Comparison of ENCODE assay signal across 34 cellular contexts in the genomic region with DNA sequence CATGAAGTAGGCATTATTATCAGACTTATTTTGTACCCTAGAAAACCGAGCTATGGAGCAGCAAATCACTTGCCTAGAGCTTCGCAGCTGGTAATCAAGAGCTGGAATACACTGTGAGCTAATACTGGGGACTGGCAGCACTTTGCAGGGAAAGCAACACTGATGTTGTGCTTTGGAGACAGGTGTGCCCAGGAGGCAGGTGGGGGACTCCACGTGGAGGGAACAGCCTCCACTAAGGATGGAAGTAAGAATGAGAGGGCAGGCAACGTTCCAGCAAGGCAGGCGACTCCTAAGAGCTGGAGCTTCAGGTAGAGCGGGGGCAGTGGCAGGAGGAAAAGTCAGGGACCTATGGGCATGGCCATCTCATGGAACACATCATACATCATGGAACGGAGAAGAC.
"Had no signal": no experiment of that assay in that cellular context is flagged by ENCODE, and none has a peak within 500 bp of the region (broad histone marks: within the 10 kb centered on the region; RNA-seq: fewer than 3 reads in every experiment).

No MANE protein-coding gene starts in this region.

- H3K36me3 ChIP-seq: adrenal gland, brain microvascular endothelial cell had no signal

- ATAC-seq: activated CD8-positive, alpha-beta T cell treated with anti-CD3 and anti-CD28 coated beads for 36 hours; activated naive CD4-positive, alpha-beta T cell treated with anti-CD3 and anti-CD28 coated beads, Interleukin-2, amount 50 U/mL, for 72 hours; activated T-cell treated with anti-CD3 and anti-CD28 coated beads, Interleukin-2, amount 50 U/mL, for 4 hours; activated T-cell treated with anti-CD3 and anti-CD28 coated beads, Interleukin-2, amount 50 U/mL, for 72 hours; activated T-helper 17 cell treated with anti-CD3 and anti-CD28 coated beads, Interleukin-2, amount 50 U/mL, for 72 hours; body of pancreas had no signal

- H3K27me3 Mint-ChIP-seq: activated B cell treated with CpG ODN at 0.5 μM for 24 hours; activated CD4-positive, alpha-beta T cell treated with anti-CD3 and anti-CD28 coated beads, Interleukin-2, amount 10 ng/mL, durations not matched to agents 24 days and 14 days had no signal

- DNase-seq: activated B cell treated with CpG ODN at 0.5 μM for 24 hours; activated CD4-positive, alpha-beta memory T cell treated with anti-CD3 and anti-CD28 coated beads for 36 hours; activated CD4-positive, alpha-beta T cell treated with anti-CD3 and anti-CD28 coated beads for 4 hours; activated CD4-positive, alpha-beta T cell treated with anti-CD3 and anti-CD28 coated beads, Interleukin-2, amount 10 ng/mL, durations not matched to agents 24 days and 14 days; activated CD4-positive, alpha-beta T cell treated with anti-CD3 and anti-CD28 coated beads, Interleukin-2, amount 50 U/mL, for 1 hour; activated CD4-positive, alpha-beta T cell treated with anti-CD3 and anti-CD28 coated beads, Interleukin-2, amount 50 U/mL, for 4 hours; activated CD4-positive, CD25-positive, alpha-beta regulatory T cell treated with anti-CD3 and anti-CD28 coated beads, Interleukin-2, amount 50 U/mL, for 72 hours; activated CD8-positive, alpha-beta memory T cell treated with anti-CD3 and anti-CD28 coated beads, Interleukin-2, amount 50 U/mL, for 4 hours; activated CD8-positive, alpha-beta T cell treated with anti-CD3 and anti-CD28 coated beads for 36 hours; activated effector memory CD4-positive, alpha-beta T cell treated with anti-CD3 and anti-CD28 coated beads, Interleukin-2, amount 50 U/mL, for 16 hours; activated gamma-delta T cell treated with Interleukin-2 at 50 U/mL for 16 hours; activated naive CD4-positive, alpha-beta T cell; activated naive CD4-positive, alpha-beta T cell treated with anti-CD3 and anti-CD28 coated beads for 36 hours; activated naive CD4-positive, alpha-beta T cell treated with anti-CD3 and anti-CD28 coated beads, Interleukin-2, amount 50 U/mL, for 16 hours; activated naive CD8-positive, alpha-beta T cell treated with anti-CD3 and anti-CD28 coated beads for 36 hours; activated T-cell treated with anti-CD3 and anti-CD28 coated beads for 4 hours; activated T-cell treated with anti-CD3 and anti-CD28 coated beads, Interleukin-2, amount 50 U/mL, for 1 hour; activated T-cell treated with anti-CD3 and anti-CD28 coated beads, Interleukin-2, amount 50 U/mL, for 4 hours; activated T-cell treated with anti-CD3 and anti-CD28 coated beads, Interleukin-2, amount 50 U/mL, for 72 hours; adrenal gland; amniotic stem cell; aorta; body of pancreas; brain microvascular endothelial cell; central memory CD4-positive, alpha-beta T cell; T-helper 1 cell; T-helper 2 cell; T-helper 9 cell had no signal

- H3K9me3 Mint-ChIP-seq: activated B cell treated with CpG ODN at 0.5 μM for 24 hours; activated CD4-positive, alpha-beta memory T cell treated with anti-CD3 and anti-CD28 coated beads for 36 hours; activated CD4-positive, alpha-beta T cell treated with anti-CD3 and anti-CD28 coated beads, Interleukin-2, amount 10 ng/mL, durations not matched to agents 24 days and 14 days; activated CD8-positive, alpha-beta T cell treated with anti-CD3 and anti-CD28 coated beads for 36 hours; activated naive CD4-positive, alpha-beta T cell treated with anti-CD3 and anti-CD28 coated beads for 36 hours; activated naive CD4-positive, alpha-beta T cell treated with anti-CD3 and anti-CD28 coated beads, Interleukin-2, amount 50 U/mL, for 72 hours; activated naive CD8-positive, alpha-beta T cell treated with anti-CD3 and anti-CD28 coated beads for 36 hours; activated T-cell treated with anti-CD3 and anti-CD28 coated beads, Interleukin-2, amount 50 U/mL, for 4 hours; activated T-helper 1 cell treated with anti-CD3 and anti-CD28 coated beads, Interleukin-12 subunit alpha, Interleukin-12 subunit beta, Interleukin-2, Interleukin-4 antibody, amounts not matched to agents 30 ng/mL and 10 ng/mL and 1 ng/mL, durations not matched to agents 14 hours and 24 hours and 36 hours; activated T-helper 17 cell treated with anti-CD3 and anti-CD28 coated beads, Interleukin-2, amount 50 U/mL, for 72 hours; T-helper 1 cell treated with Interleukin-12 subunit alpha and Interleukin-12 subunit beta and Interleukin-4 antibody, amounts not matched to agents 30 μg/mL and 1 μg/mL, for 36 hours; T-helper 2 cell treated with Interferon-gamma antibody and Interleukin-4, amounts not matched to agents 5 μg/mL and 100 μg/mL, for 36 hours had no signal

- H3K27me3 ChIP-seq: adrenal gland, body of pancreas, brain microvascular endothelial cell had no signal

- H3K27ac Mint-ChIP-seq: activated B cell treated with CpG ODN at 0.5 μM for 24 hours; activated CD4-positive, alpha-beta memory T cell treated with anti-CD3 and anti-CD28 coated beads for 36 hours; activated CD4-positive, alpha-beta T cell treated with anti-CD3 and anti-CD28 coated beads, Interleukin-2, amount 10 ng/mL, durations not matched to agents 24 days and 14 days; activated CD8-positive, alpha-beta T cell treated with anti-CD3 and anti-CD28 coated beads for 36 hours; activated naive CD4-positive, alpha-beta T cell treated with anti-CD3 and anti-CD28 coated beads for 36 hours; activated naive CD4-positive, alpha-beta T cell treated with anti-CD3 and anti-CD28 coated beads, Interleukin-2, amount 50 U/mL, for 72 hours; activated naive CD8-positive, alpha-beta T cell treated with anti-CD3 and anti-CD28 coated beads for 36 hours; activated T-cell treated with anti-CD3 and anti-CD28 coated beads, Interleukin-2, amount 50 U/mL, for 72 hours; activated T-helper 1 cell treated with anti-CD3 and anti-CD28 coated beads, Interleukin-12 subunit alpha, Interleukin-12 subunit beta, Interleukin-2, Interleukin-4 antibody, amounts not matched to agents 30 ng/mL and 10 ng/mL and 1 ng/mL, durations not matched to agents 14 hours and 24 hours and 36 hours; activated T-helper 17 cell treated with anti-CD3 and anti-CD28 coated beads, Interleukin-2, amount 50 U/mL, for 72 hours; T-helper 1 cell treated with Interleukin-12 subunit alpha and Interleukin-12 subunit beta and Interleukin-4 antibody, amounts not matched to agents 30 μg/mL and 1 μg/mL, for 36 hours; T-helper 2 cell treated with Interferon-gamma antibody and Interleukin-4, amounts not matched to agents 5 μg/mL and 100 μg/mL, for 36 hours had no signal

- H3K4me3 Mint-ChIP-seq: activated B cell treated with CpG ODN at 0.5 μM for 24 hours; activated CD4-positive, alpha-beta memory T cell treated with anti-CD3 and anti-CD28 coated beads for 36 hours; activated CD4-positive, alpha-beta T cell treated with anti-CD3 and anti-CD28 coated beads, Interleukin-2, amount 10 ng/mL, durations not matched to agents 24 days and 14 days; activated CD8-positive, alpha-beta T cell treated with anti-CD3 and anti-CD28 coated beads for 36 hours; activated naive CD4-positive, alpha-beta T cell treated with anti-CD3 and anti-CD28 coated beads for 36 hours; activated naive CD8-positive, alpha-beta T cell treated with anti-CD3 and anti-CD28 coated beads for 36 hours; activated T-cell treated with anti-CD3 and anti-CD28 coated beads, Interleukin-2, amount 50 U/mL, for 4 hours; activated T-cell treated with anti-CD3 and anti-CD28 coated beads, Interleukin-2, amount 50 U/mL, for 72 hours; activated T-helper 1 cell treated with anti-CD3 and anti-CD28 coated beads, Interleukin-12 subunit alpha, Interleukin-12 subunit beta, Interleukin-2, Interleukin-4 antibody, amounts not matched to agents 30 ng/mL and 10 ng/mL and 1 ng/mL, durations not matched to agents 14 hours and 24 hours and 36 hours; activated T-helper 17 cell treated with anti-CD3 and anti-CD28 coated beads, Interleukin-2, amount 50 U/mL, for 72 hours; T-helper 1 cell treated with Interleukin-12 subunit alpha and Interleukin-12 subunit beta and Interleukin-4 antibody, amounts not matched to agents 30 μg/mL and 1 μg/mL, for 36 hours; T-helper 2 cell treated with Interferon-gamma antibody and Interleukin-4, amounts not matched to agents 5 μg/mL and 100 μg/mL, for 36 hours had no signal

- H3K9me3 ChIP-seq: adrenal gland, body of pancreas had no signal

- H3K4me3 ChIP-seq: adrenal gland, body of pancreas had no signal

- H3K36me3 Mint-ChIP-seq: activated CD4-positive, alpha-beta memory T cell treated with anti-CD3 and anti-CD28 coated beads for 36 hours; activated naive CD4-positive, alpha-beta T cell treated with anti-CD3 and anti-CD28 coated beads, Interleukin-2, amount 50 U/mL, for 72 hours; activated naive CD8-positive, alpha-beta T cell treated with anti-CD3 and anti-CD28 coated beads for 36 hours had no signal

- H3K4me1 ChIP-seq: adrenal gland, body of pancreas had no signal

- H3K27ac ChIP-seq: adrenal gland, body of pancreas, brain microvascular endothelial cell, VCaP had no signal

- H3K4me1 Mint-ChIP-seq: activated B cell treated with CpG ODN at 0.5 μM for 24 hours; activated CD4-positive, alpha-beta T cell treated with anti-CD3 and anti-CD28 coated beads, Interleukin-2, amount 10 ng/mL, durations not matched to agents 24 days and 14 days; activated naive CD8-positive, alpha-beta T cell treated with anti-CD3 and anti-CD28 coated beads for 36 hours; activated T-helper 17 cell treated with anti-CD3 and anti-CD28 coated beads, Interleukin-2, amount 50 U/mL, for 72 hours had no signal
